ENCODE assay signal across 17 cellular contexts in genomic region chr3:100256724-100257123, GRCh38. TPM values are rescaled to one million over a fixed set of nuclear protein-coding genes. Genes with fewer than 3 reads are reported as not detected.
A peak's percentile ranks its signal among the peaks of the same experiment; 100 is the strongest.
DNase-seq lines count a peak whose midpoint lies in the region; ATAC-seq and TF ChIP-seq lines count a peak whose summit lies in the region.
"Had no signal": no experiment of that assay in that cellular context is flagged by ENCODE, and none has a peak within 500 bp of the region (broad histone marks: within the 10 kb centered on the region; RNA-seq: fewer than 3 reads in every experiment).

No MANE protein-coding gene starts in this region.

- POLR2A ChIA-PET in HEK293 (lab: Yijun Ruan, JAX), result no interaction called here
- POLR2A ChIA-PET in naive thymus-derived CD4-positive, alpha-beta T cell (lab: Charles Lee), result interaction anchor here (1.0 kb wide), 1 partner anchor 61 kb away, joined by 3 read pairs; no protein-coding TSS in a partner anchor

- no peaks in the 10 kb centered on the region for H3K9me3 ChIP-seq in HEK293 (ENCODE audit: control insufficient read depth, insufficient read depth, low read depth, low read length)
- H3K9me3 ChIP-seq in naive thymus-derived CD4-positive, alpha-beta T cell (ENCODE audit: control insufficient read depth in 2 of 3, low read length in 3 of 3), result no peaks in the 10 kb centered on the region
- H3K9me3 ChIP-seq: right atrium auricular region had no signal

- H3K4me3 Mint-ChIP-seq in naive thymus-derived CD4-positive, alpha-beta T cell, result no peak overlapping the region
- H3K4me3 Mint-ChIP-seq: activated CD4-positive, alpha-beta T cell treated with anti-CD3 and anti-CD28 coated beads, Interleukin-2, amount 10 ng/mL, durations not matched to agents 24 days and 14 days; stimulated activated effector memory CD8-positive, alpha-beta T cell treated with anti-CD3 and anti-CD28 coated beads, Interleukin-12 subunit alpha, Interleukin-12 subunit beta, amount 100 ng/mL, for 72 hours had no signal

- H3K27ac ChIP-seq in HEK293 (ENCODE audit: extremely low read depth, low read depth, low read length), result no peak overlapping the region
- no peak overlapping the region for H3K27ac ChIP-seq in naive thymus-derived CD4-positive, alpha-beta T cell (ENCODE audit: low read depth, low read length)
- H3K27ac ChIP-seq: right atrium auricular region had no signal

- CTCF ChIA-PET in HEK293 (lab: Yijun Ruan, JAX), result interaction anchor here (1.0 to 2.5 kb wide), 4 partner anchors 23 to 425 kb away, joined by 3 to 11 read pairs (median 6); no protein-coding TSS in a partner anchor
- CTCF ChIA-PET in naive thymus-derived CD4-positive, alpha-beta T cell (lab: Charles Lee), result interaction anchor here (0.8 kb wide), 1 partner anchor 426 kb away, joined by 4 read pairs; no protein-coding TSS in a partner anchor

- no peaks in the 10 kb centered on the region for H3K27me3 Mint-ChIP-seq in naive thymus-derived CD4-positive, alpha-beta T cell
- H3K27me3 Mint-ChIP-seq: activated CD4-positive, alpha-beta T cell treated with anti-CD3 and anti-CD28 coated beads, Interleukin-2, amount 10 ng/mL, durations not matched to agents 24 days and 14 days had no signal

- DNase-seq in AG09309 (ENCODE audit: low read depth) (peak; percentile 55), iris pigment epithelial cell (ENCODE audit: low read depth) (peak; percentile 22), NCI-H2171 (lab: John Stamatoyannopoulos, UW) (no peak), mucosa of gallbladder (ENCODE audit: low spot score) (no peak)
- DNase-seq in naive thymus-derived CD4-positive, alpha-beta T cell, result no peak
- DNase-seq: activated CD4-positive, alpha-beta T cell treated with anti-CD3 and anti-CD28 coated beads, Interleukin-2, amount 10 ng/mL, durations not matched to agents 24 days and 14 days; activated gamma-delta T cell; Karpas-422; NCI-H1105 treated with DMSO at 0.1 percent for 48 hours; NCI-H2171 treated with DMSO at 0.1 percent for 48 hours; NK-92 treated with Interleukin-12 subunit alpha and Interleukin-12 subunit beta, amount 100 ng/mL, for 24 hours had no signal

- H3K9me3 Mint-ChIP-seq in naive thymus-derived CD4-positive, alpha-beta T cell, result no peaks in the 10 kb centered on the region
- H3K9me3 Mint-ChIP-seq: activated CD4-positive, alpha-beta T cell treated with anti-CD3 and anti-CD28 coated beads, Interleukin-2, amount 10 ng/mL, durations not matched to agents 24 days and 14 days; stimulated activated effector memory CD8-positive, alpha-beta T cell treated with anti-CD3 and anti-CD28 coated beads, Interleukin-12 subunit alpha, Interleukin-12 subunit beta, amount 100 ng/mL, for 72 hours had no signal

- H3K36me3 ChIP-seq in HEK293 (ENCODE audit: control insufficient read depth in 2 of 2, insufficient read depth in 1 of 2, low read length in 2 of 2), result no peaks in the 10 kb centered on the region
- no peaks in the 10 kb centered on the region for H3K36me3 ChIP-seq in naive thymus-derived CD4-positive, alpha-beta T cell (ENCODE audit: control insufficient read depth in 2 of 3, insufficient read depth in 3 of 3, low read length in 3 of 3)
- H3K36me3 ChIP-seq: right atrium auricular region had no signal

- H3K4me1 Mint-ChIP-seq in naive thymus-derived CD4-positive, alpha-beta T cell, result peaks cover 13 to 41% (median 31%) of the 10 kb centered on the region in 7 donors

- H3K36me3 Mint-ChIP-seq in naive thymus-derived CD4-positive, alpha-beta T cell, result peaks cover 0 to 6% (median 0%) of the 10 kb centered on the region in 5 donors

- no peak overlapping the region for H3K27ac Mint-ChIP-seq in naive thymus-derived CD4-positive, alpha-beta T cell
- H3K27ac Mint-ChIP-seq: activated CD4-positive, alpha-beta T cell treated with anti-CD3 and anti-CD28 coated beads, Interleukin-2, amount 10 ng/mL, durations not matched to agents 24 days and 14 days; stimulated activated effector memory CD8-positive, alpha-beta T cell treated with anti-CD3 and anti-CD28 coated beads, Interleukin-12 subunit alpha, Interleukin-12 subunit beta, amount 100 ng/mL, for 72 hours had no signal

- H3K4me3 ChIP-seq in AG09309 (ENCODE audit: control insufficient read depth, low read depth, low read length) (no peak overlapping the region), HEK293 (ENCODE audit: low read depth, low read length) (no peak overlapping the region)
- no peak overlapping the region for H3K4me3 ChIP-seq in naive thymus-derived CD4-positive, alpha-beta T cell (ENCODE audit: low read length)
- H3K4me3 ChIP-seq: right atrium auricular region had no signal

- no peaks in the 10 kb centered on the region for H3K27me3 ChIP-seq in naive thymus-derived CD4-positive, alpha-beta T cell (ENCODE audit: control insufficient read depth in 2 of 2, insufficient read depth in 2 of 2, low read length in 2 of 2)
- H3K27me3 ChIP-seq: right atrium auricular region had no signal

- H3K4me1 ChIP-seq in HEK293 (ENCODE audit: control insufficient read depth, insufficient read depth, low read length), result peaks cover 3% of the 10 kb centered on the region; the same call in 1 of the 2 replicates
- H3K4me1 ChIP-seq in naive thymus-derived CD4-positive, alpha-beta T cell (ENCODE audit: control insufficient read depth in 2 of 2, insufficient read depth in 2 of 2, low read length in 2 of 2), result peaks cover 5 to 10% of the 10 kb centered on the region in 2 donors

- TF ChIP-seq CTCF in AG09309 (IDR thresholded peaks at IDR 0.05; ENCODE audit: control insufficient read depth, insufficient read depth, low read depth, low read length, missing control alignments) (no peak), HEK293 (tag by site-specific recombination; IDR thresholded peaks at IDR 0.05) (no peak)

- ATAC-seq in SK-N-SH treated with all-trans-retinoic acid at 6 μM for 48 hours, result no peak
- ATAC-seq in GM21576 (IDR thresholded peaks at IDR 0.05; ENCODE audit: unreplicated experiment), result no peak
- ATAC-seq in naive thymus-derived CD4-positive, alpha-beta T cell, result no peak
- ATAC-seq: left lobe of liver; stimulated activated effector memory CD8-positive, alpha-beta T cell treated with anti-CD3 and anti-CD28 coated beads, Interleukin-12 subunit alpha, Interleukin-12 subunit beta, amount 100 ng/mL, for 72 hours had no signal

- intact Hi-C loops in naive thymus-derived CD4-positive, alpha-beta T cell (cut with micrococcal nuclease), result loop anchor here in 1 of 2 donors (10.0 kb wide), 1 partner anchor 1442 kb away; no protein-coding TSS in a partner anchor

TF ChIP-seq in HEK293, 187 proteins besides CTCF, POLR2A, EP300 and RAD21:
- no peak for TF ChIP-seq ZNF645 (tag by site-specific recombination; IDR thresholded peaks at IDR 0.05)
- TF ChIP-seq PRDM6 (tag by site-specific recombination; IDR thresholded peaks at IDR 0.05), result 0 out of 2 replicates have a peak, but pooled peaks have one; percentile 7

TF ChIP-seq in SK-N-SH treated with all-trans-retinoic acid at 6 μM for 48 hours, 23 proteins besides CTCF, POLR2A, EP300 and RAD21:
- TF ChIP-seq ISL1 (CRISPR knock-in tag; IDR thresholded peaks at IDR 0.05) (peak; percentile 89), ZNF8 (CRISPR knock-in tag; IDR thresholded peaks at IDR 0.05) (no peak), TCF4 (CRISPR knock-in tag; IDR thresholded peaks at IDR 0.05; ENCODE audit: borderline replicate concordance) (peak; percentile 91), TOX (CRISPR knock-in tag; IDR thresholded peaks at IDR 0.05; ENCODE audit: borderline replicate concordance) (no peak), TSHZ2 (CRISPR knock-in tag; IDR thresholded peaks at IDR 0.05) (peak; percentile 48; the same call in 1 of the 2 replicates)

RNA-seq across cellular contexts. Expression of gene TBC1D23, which starts 4.1 kb away (rescaled TPM):
- 10 to 100 TPM; 30.8 to 42.4 (median 33.9) TPM for total RNA-seq in naive thymus-derived CD4-positive, alpha-beta T cell
- polyA plus RNA-seq in naive thymus-derived CD4-positive, alpha-beta T cell, result 10 to 100 TPM; 14.0 to 17.5 TPM
- 43.6 TPM for total RNA-seq in mucosa of gallbladder

Comparison
In these comparisons a context has a peak if more than half of its experiments do, and no peak if none do; other contexts are left out.
1. DNase-seq: peak in AG09309 (single experiment) and iris pigment epithelial cell (single experiment); none in NCI-H2171 (single experiment), naive thymus-derived CD4-positive, alpha-beta T cell (0 of 9) and mucosa of gallbladder (single experiment).